In the genomic region with DNA sequence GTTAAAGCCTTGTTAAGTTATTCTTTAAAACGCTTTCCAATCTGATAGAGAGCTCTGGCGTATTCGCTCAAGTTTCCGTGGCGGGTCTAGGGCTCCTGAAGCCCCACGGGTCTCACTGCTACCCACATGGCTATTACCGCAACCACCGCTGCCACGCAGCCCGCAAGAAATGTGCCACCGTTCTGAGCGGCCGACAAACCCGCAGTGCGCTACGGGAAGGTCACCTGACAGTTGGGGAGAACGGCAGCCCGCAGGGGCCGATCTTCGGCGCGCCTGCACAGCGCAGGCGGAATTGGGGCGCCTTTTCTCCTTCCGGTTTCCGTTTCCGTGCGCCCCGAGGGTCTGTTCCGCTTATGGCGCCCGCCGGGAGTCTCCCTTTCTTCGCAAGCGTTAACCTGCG, we compare ENCODE assay signal across 8 cellular contexts.
DNase-seq lines count a peak whose midpoint lies in the region; ATAC-seq and TF ChIP-seq lines count a peak whose summit lies in the region.

No MANE protein-coding gene starts in this region.

- DNase-seq in DMS114 treated with DMSO at 0.1 percent for 48 hours (lab: John Stamatoyannopoulos, UW; ENCODE audit: unreplicated experiment) (peak; percentile 62), activated B cell treated with CpG ODN at 0.5 μM for 24 hours (no peak), fibroblast of villous mesenchyme (ENCODE audit: low read depth) (no peak), retinal pigment epithelial cell (ENCODE audit: low read depth) (no peak), SIG-M5 (lab: John Stamatoyannopoulos, UW) (no peak), NCI-H1694 (lab: John Stamatoyannopoulos, UW) (no peak), NCI-H2029 (lab: John Stamatoyannopoulos, UW) (no peak)

- H3K9me3 Mint-ChIP-seq in activated B cell treated with CpG ODN at 0.5 μM for 24 hours: peaks cover 16% of the 10 kb centered on the region

- POLR2A ChIA-PET in activated B cell treated with CpG ODN at 0.5 μM for 24 hours (lab: Charles Lee): no interaction called here

- no peaks in the 10 kb centered on the region for H3K4me1 Mint-ChIP-seq in activated B cell treated with CpG ODN at 0.5 μM for 24 hours

- ATAC-seq in activated B cell treated with CpG ODN at 0.5 μM for 24 hours (ENCODE audit: low read depth): no peak
- ATAC-seq in HG02623 (IDR thresholded peaks at IDR 0.05; ENCODE audit: unreplicated experiment): no peak

- CTCF ChIA-PET in activated B cell treated with CpG ODN at 0.5 μM for 24 hours (lab: Charles Lee): no interaction called here

- intact Hi-C loops in activated B cell treated with CpG ODN at 0.5 μM for 24 hours (cut with micrococcal nuclease): no loop called here

- no peaks in the 10 kb centered on the region for H3K36me3 Mint-ChIP-seq in activated B cell treated with CpG ODN at 0.5 μM for 24 hours (ENCODE audit: low read depth)

- peak overlapping the region; percentile 12 for H3K4me3 ChIP-seq in fibroblast of villous mesenchyme (ENCODE audit: low read depth, low read length)
- H3K4me3 ChIP-seq in retinal pigment epithelial cell (ENCODE audit: low read length): peak overlapping the region; percentile 61

- H3K4me3 Mint-ChIP-seq in activated B cell treated with CpG ODN at 0.5 μM for 24 hours: peak overlapping the region; percentile 32

- no peaks in the 10 kb centered on the region for H3K27me3 Mint-ChIP-seq in activated B cell treated with CpG ODN at 0.5 μM for 24 hours

- no peak for TF ChIP-seq CTCF in activated B cell treated with CpG ODN at 0.5 μM for 24 hours (IDR thresholded peaks at IDR 0.05)
- TF ChIP-seq CTCF in fibroblast of villous mesenchyme (IDR thresholded peaks at IDR 0.05; ENCODE audit: insufficient read depth, low read depth, low read length): no peak
- no peak for TF ChIP-seq CTCF in retinal pigment epithelial cell (conservative IDR thresholded peaks at IDR 0.05; ENCODE audit: low read depth, low read length)

- no peak overlapping the region for H3K27ac Mint-ChIP-seq in activated B cell treated with CpG ODN at 0.5 μM for 24 hours
